Comparison of ENCODE assay signal across 19 cellular contexts in genomic region chr14:88682495-88683114, GRCh38.
DNase-seq lines count a peak whose midpoint lies in the region; ATAC-seq, FAIRE-seq and TF ChIP-seq lines count a peak whose summit lies in the region.
"Had no signal": no experiment of that assay in that cellular context is flagged by ENCODE, and none has a peak within 500 bp of the region (broad histone marks: within the 10 kb centered on the region; RNA-seq: fewer than 3 reads in every experiment).

No MANE protein-coding gene starts in this region.

- peak overlapping the region; percentile 28; the same call in 1 of the 2 replicates for H4K8ac ChIP-seq in H1 (ENCODE audit: extremely low read depth, insufficient read depth, low read length)

- no peak overlapping the region for H2BK15ac ChIP-seq in H1 (ENCODE audit: low read length)

- no peak overlapping the region for H3K56ac ChIP-seq in H1 (replicated peaks; ENCODE audit: insufficient read length, low read depth, low read length)

- TF ChIP-seq RAD21 in H1 (IDR thresholded peaks at IDR 0.05 in 1 of 2, conservative IDR thresholded peaks at IDR 0.05 in 1 of 2; ENCODE audit: low read depth in 2 of 2, low read length in 2 of 2) = no peak; a peak in 1 of 4 replicates

- ATAC-seq in GM23338 = peak; percentile 99
- ATAC-seq in left lobe of liver = peak; percentile 89
- no peak for ATAC-seq in HG03045 (IDR thresholded peaks at IDR 0.05; ENCODE audit: unreplicated experiment)
- ATAC-seq: gastrocnemius medialis, natural killer cell had no signal

- H3K9me3 Mint-ChIP-seq in GM23338 = no peaks in the 10 kb centered on the region
- H3K9me3 Mint-ChIP-seq: activated T-cell treated with anti-CD3 and anti-CD28 coated beads, Interleukin-2, amount 50 U/mL, for 72 hours; natural killer cell had no signal

- H3K9ac ChIP-seq in KMS-11 = no peak overlapping the region; the same call in 1 of the 2 replicates
- H3K9ac ChIP-seq in H1 (replicated peaks in 1 of 4; ENCODE audit: extremely low read depth in 1 of 4, low read depth in 3 of 4, low read length in 3 of 4) = no peak overlapping the region; a peak in 2 of 7 replicates

- H4K20me1 ChIP-seq in GM23338 (replicated peaks; ENCODE audit: insufficient read depth) (no peaks in the 10 kb centered on the region), KMS-11 (ENCODE audit: insufficient read depth) (no peaks in the 10 kb centered on the region), H1 (replicated peaks in 1 of 2; ENCODE audit: control insufficient read depth in 1 of 2, insufficient read depth in 2 of 2, low read length in 2 of 2) (no peaks in the 10 kb centered on the region)

- H3K36me3 Mint-ChIP-seq in GM23338 (ENCODE audit: low read depth) = no peaks in the 10 kb centered on the region
- H3K36me3 Mint-ChIP-seq: natural killer cell had no signal

- H3K79me1 ChIP-seq in H1 (ENCODE audit: low read depth, low read length) = no peaks in the 10 kb centered on the region

- H3K27me3 ChIP-seq in GM23338 (ENCODE audit: insufficient read depth) = no peaks in the 10 kb centered on the region
- no peaks in the 10 kb centered on the region for H3K27me3 ChIP-seq in KMS-11 (ENCODE audit: insufficient read depth, low read depth)
- H3K27me3 ChIP-seq in H1 (replicated peaks in 1 of 4; ENCODE audit: control insufficient read depth in 3 of 4, extremely low read depth in 1 of 4, insufficient read depth in 3 of 4, low read length in 3 of 4) = no peaks in the 10 kb centered on the region
- H3K27me3 ChIP-seq: gastrocnemius medialis, uterus had no signal

- no peaks in the 10 kb centered on the region for H3K23me2 ChIP-seq in H1 (ENCODE audit: low read depth, low read length)

- no peak overlapping the region for H4K5ac ChIP-seq in H1 (ENCODE audit: insufficient read length, low read depth, low read length)

- peak; percentile 19 for FAIRE-seq in H1 (lab: Jason Lieb, UNC)

- POLR2A ChIA-PET in H1 (lab: Charles Lee; ENCODE audit: partially characterized antibody) = interaction anchor here (0.7 to 1.9 kb wide), 7 partner anchors 13 to 142 kb away, joined by 3 to 7 read pairs (median 5); partner anchors contain the start of genes TTC8 and ZC3H14

- CTCF ChIA-PET in H1 (lab: Charles Lee; ENCODE audit: partially characterized antibody) = interaction anchor here (0.6 to 7.0 kb wide), 5 partner anchors 14 to 344 kb away, joined by 3 to 65 read pairs (median 4); no protein-coding TSS in a partner anchor

- H2BK5ac ChIP-seq in H1 (ENCODE audit: low read depth, low read length) = no peak overlapping the region

- no peak overlapping the region for H4K91ac ChIP-seq in H1 (replicated peaks; ENCODE audit: insufficient read length, low read length)

- H3K36me3 ChIP-seq in GM23338 (ENCODE audit: insufficient read depth) = no peaks in the 10 kb centered on the region
- H3K36me3 ChIP-seq in KMS-11 (ENCODE audit: insufficient read depth) = no peaks in the 10 kb centered on the region
- H3K36me3 ChIP-seq in H1 (ENCODE audit: control insufficient read depth in 2 of 4, insufficient read depth in 4 of 4, low read length in 3 of 4) = no peaks in the 10 kb centered on the region
- H3K36me3 ChIP-seq: gastrocnemius medialis, uterus had no signal

- H3K4me2 ChIP-seq in GM23338 (no peak overlapping the region; the same call in 1 of the 2 replicates), KMS-11 (peak overlapping the region; percentile 36; the same call in 1 of the 2 replicates), H1 (ENCODE audit: insufficient read depth in 1 of 2, low read depth in 2 of 2, low read length in 2 of 2) (peak overlapping the region in 1 of 2 experiments; percentile 36; a peak in 1 of 4 replicates)

- TF ChIP-seq CTCF in GM23338 (conservative IDR thresholded peaks at IDR 0.05; ENCODE audit: low read depth in 2 of 2) (no peak), KMS-11 (conservative IDR thresholded peaks at IDR 0.05; ENCODE audit: low read depth, low read length) (no peak), H1 (IDR thresholded peaks at IDR 0.05; ENCODE audit: control extremely low read depth in 1 of 3, insufficient read depth in 1 of 3, low read depth in 1 of 3, low read length in 3 of 3) (no peak)

- DNase-seq in GM23338 (ENCODE audit: low spot score) (peak; percentile 76), H1 (ENCODE audit: low read depth in 1 of 2, low spot score in 2 of 2) (peak in 1 of 2 experiments; percentile 9), left lobe of liver (ENCODE audit: low spot score) (no peak), mesenteric fat pad (ENCODE audit: low spot score) (no peak), COLO829 (ENCODE audit: low spot score) (no peak)
- DNase-seq: activated T-cell treated with anti-CD3 and anti-CD28 coated beads, Interleukin-2, amount 50 U/mL, for 72 hours; Caco-2; dermis blood vessel endothelial cell; gastrocnemius medialis; mammary epithelial cell; natural killer cell; NCI-H1436 treated with DMSO at 0.1 percent for 48 hours; posterior cingulate gyrus; stimulated activated CD4-positive, alpha-beta T cell treated with anti-CD3 and anti-CD28 coated beads, Interleukin-2, amount 100 ng/mL, for 48 hours; uterus had no signal

- H3K4me1 ChIP-seq in GM23338 (ENCODE audit: insufficient read depth) (peaks cover 4% of the 10 kb centered on the region; the same call in 1 of the 2 replicates), KMS-11 (ENCODE audit: low read depth, poor library complexity, severe bottlenecking) (peaks cover 29% of the 10 kb centered on the region), H1 (replicated peaks in 1 of 4; ENCODE audit: control insufficient read depth in 3 of 4, insufficient read depth in 4 of 4, low read length in 3 of 4) (0 out of 7 replicates have a peak, but pooled peaks cover 0 to 3% (median 1%) of the 10 kb centered on the region in 4 experiments)
- H3K4me1 ChIP-seq: Caco-2, gastrocnemius medialis, uterus had no signal

- no peak overlapping the region for H3K4me3 ChIP-seq in GM23338
- no peak overlapping the region for H3K4me3 ChIP-seq in KMS-11 (IDR thresholded peaks at IDR 0.05; ENCODE audit: insufficient read depth, low read depth, low read length)
- no peak overlapping the region for H3K4me3 ChIP-seq in H1 (ENCODE audit: extremely low read depth in 1 of 4, insufficient read depth in 2 of 4, low read depth in 3 of 4, low read length in 4 of 4)
- H3K4me3 ChIP-seq: gastrocnemius medialis, skin epidermis, uterus had no signal

- H2AFZ ChIP-seq in GM23338 (peak overlapping the region; percentile 45; the same call in 1 of the 2 replicates), KMS-11 (ENCODE audit: low read depth) (no peak overlapping the region), H1 (ENCODE audit: low read length) (peak overlapping the region; percentile 85)

- no peaks in the 10 kb centered on the region for H3K9me3 ChIP-seq in H1 (ENCODE audit: insufficient read depth in 2 of 2, low read depth in 1 of 2, low read length in 1 of 2)
- H3K9me3 ChIP-seq: Caco-2, gastrocnemius medialis, uterus had no signal

- TF ChIP-seq EP300 in H1 (IDR thresholded peaks at IDR 0.05; ENCODE audit: borderline replicate concordance in 1 of 2, low read depth in 2 of 2, low read length in 2 of 2) = no peak

- peak in 1 of 2 experiments; percentile 51; a peak in 1 of 3 replicates for TF ChIP-seq POLR2A in H1 (IDR thresholded peaks at IDR 0.05; ENCODE audit: control extremely low read depth in 1 of 2, low read depth in 2 of 2, low read length in 2 of 2)

- H3K27ac Mint-ChIP-seq in GM23338 = peak overlapping the region; percentile 96
- H3K27ac Mint-ChIP-seq: activated T-cell treated with anti-CD3 and anti-CD28 coated beads, Interleukin-2, amount 50 U/mL, for 72 hours; natural killer cell had no signal

- no peak overlapping the region for H3K27ac ChIP-seq in GM23338 (ENCODE audit: low read depth)
- H3K27ac ChIP-seq in KMS-11 = peak overlapping the region; percentile 60
- no peak overlapping the region for H3K27ac ChIP-seq in H1 (ENCODE audit: low read depth, low read length)
- H3K27ac ChIP-seq: epithelial cell of prostate, gastrocnemius medialis, skin epidermis, uterus had no signal

- H3K27me3 Mint-ChIP-seq in GM23338 (ENCODE audit: insufficient read depth, low read depth, poor library complexity) = no peaks in the 10 kb centered on the region

- no peak overlapping the region for H2BK20ac ChIP-seq in H1 (ENCODE audit: low read length)

- H3F3A ChIP-seq in GM23338 (replicated peaks; ENCODE audit: low read depth) = no peaks in the 10 kb centered on the region

- H3K4me1 Mint-ChIP-seq in GM23338 = peaks cover 13% of the 10 kb centered on the region; the same call in 2 of the 3 replicates
- H3K4me1 Mint-ChIP-seq: natural killer cell had no signal

- no peak overlapping the region for H2AK5ac ChIP-seq in H1 (ENCODE audit: low read depth, low read length)

- no peaks in the 10 kb centered on the region for H3K79me2 ChIP-seq in GM23338 (replicated peaks; ENCODE audit: insufficient read depth)
- no peaks in the 10 kb centered on the region for H3K79me2 ChIP-seq in KMS-11 (ENCODE audit: insufficient read depth, low read depth)
- H3K79me2 ChIP-seq in H1 (ENCODE audit: control insufficient read depth in 1 of 2, insufficient read depth in 2 of 2, low read length in 2 of 2) = no peaks in the 10 kb centered on the region

- H3K4me3 Mint-ChIP-seq in GM23338 = peak overlapping the region; percentile 13; the same call in 1 of the 3 replicates
- H3K4me3 Mint-ChIP-seq: activated T-cell treated with anti-CD3 and anti-CD28 coated beads, Interleukin-2, amount 50 U/mL, for 72 hours; natural killer cell had no signal

- no peak overlapping the region for H3K23ac ChIP-seq in H1 (ENCODE audit: insufficient read length)

- H3K18ac ChIP-seq in H1 (ENCODE audit: extremely low read depth, low read length) = peak overlapping the region; percentile 60

- H3K4ac ChIP-seq in H1 (replicated peaks; ENCODE audit: insufficient read length, low read depth, low read length) = no peak overlapping the region

- H3K14ac ChIP-seq in H1 (ENCODE audit: insufficient read length) = no peak overlapping the region

- WGBS in H1 (ENCODE audit: extremely low coverage in 1 of 2, insufficient coverage in 1 of 2, insufficient read length in 1 of 2, insufficient replicate concordance in 2 of 2, low coverage in 1 of 2, low lambda C conversion rate in 2 of 2, missing lambda C conversion rate in 1 of 2), 2 experiments = 49% methylated on average over 5 of the region's 5 CpGs; no CpG with 5 or more reads in 1 of the 2 experiments

- H3K9me2 ChIP-seq in GM23338 (ENCODE audit: insufficient read depth) = no peaks in the 10 kb centered on the region

- H2BK12ac ChIP-seq in H1 (ENCODE audit: low read depth, low read length) = no peak overlapping the region; the same call in 1 of the 2 replicates

- no peak overlapping the region for H2BK120ac ChIP-seq in H1 (replicated peaks; ENCODE audit: low read depth, low read length)

TF ChIP-seq in H1, 55 proteins besides CTCF, POLR2A, EP300 and RAD21 (continues in another document):
- TF ChIP-seq CBX5 (IDR thresholded peaks at IDR 0.05; ENCODE audit: low read depth, low read length) (no peak), FOSL1 (IDR thresholded peaks at IDR 0.05; ENCODE audit: insufficient read depth, low read depth, low read length) (no peak), GTF2F1 (IDR thresholded peaks at IDR 0.05; ENCODE audit: borderline replicate concordance, low read depth, low read length) (no peak), SIN3A (conservative IDR thresholded peaks at IDR 0.05 in 1 of 2, IDR thresholded peaks at IDR 0.05 in 1 of 2; ENCODE audit: low read depth in 1 of 2, low read length in 2 of 2) (0 out of 4 replicates have a peak, but pooled peaks of 1 of the 2 experiments have one; percentile 25), TBP (IDR thresholded peaks at IDR 0.05; ENCODE audit: low read depth, low read length) (peak; percentile 58), JUN (IDR thresholded peaks at IDR 0.05; ENCODE audit: low read depth, low read length) (no peak)
